Comparison of ENCODE assay signal across 1 cellular context in genomic region chr17:143785-144281, GRCh38.
TF ChIP-seq lines count a peak whose summit lies in the region.

No MANE protein-coding gene starts in this region.

TF ChIP-seq in HepG2, 621 proteins besides CTCF, POLR2A, EP300 and RAD21 (continued from another document and continues in another):
- TF ChIP-seq HBP1 (CRISPR knock-in tag; IDR thresholded peaks at IDR 0.05; ENCODE audit: low read depth) (0 out of 2 replicates have a peak, but pooled peaks have one; percentile 32), MED1 (CRISPR knock-in tag; IDR thresholded peaks at IDR 0.05) (no peak; the same call in 1 of the 2 replicates), ZMYM4 (CRISPR knock-in tag; IDR thresholded peaks at IDR 0.05) (peak; percentile 54), HNRNPLL (IDR thresholded peaks at IDR 0.05; ENCODE audit: low read depth, low read length, poor library complexity, severe bottlenecking) (peak; percentile 16), ZNF768 (CRISPR knock-in tag; IDR thresholded peaks at IDR 0.05) (peak; percentile 16; the same call in 1 of the 2 replicates), SYNCRIP (IDR thresholded peaks at IDR 0.05; ENCODE audit: insufficient read depth, low read depth, low read length) (no peak), ZFP91 (CRISPR knock-in tag; IDR thresholded peaks at IDR 0.05; ENCODE audit: borderline replicate concordance) (peak; percentile 50), TEAD3 (CRISPR knock-in tag; optimal IDR thresholded peaks at IDR 0.05; ENCODE audit: borderline replicate concordance) (peak; percentile 70), HDAC6 (IDR thresholded peaks at IDR 0.05; ENCODE audit: low read depth, low read length) (no peak), ZNF816 (CRISPR knock-in tag; IDR thresholded peaks at IDR 0.05; ENCODE audit: borderline replicate concordance) (no peak), ZNF263 (CRISPR knock-in tag; IDR thresholded peaks at IDR 0.05) (0 out of 2 replicates have a peak, but pooled peaks have one; percentile 11), ZBTB43 (CRISPR knock-in tag; conservative IDR thresholded peaks at IDR 0.05) (no peak), PHF8 (CRISPR knock-in tag; IDR thresholded peaks at IDR 0.05) (0 out of 2 replicates have a peak, but pooled peaks have one; percentile 24), KDM5B (CRISPR knock-in tag; IDR thresholded peaks at IDR 0.05; ENCODE audit: borderline replicate concordance) (peak; percentile 28; the same call in 1 of the 2 replicates), ZFP62 (CRISPR knock-in tag; IDR thresholded peaks at IDR 0.05) (no peak), ZFY (CRISPR knock-in tag; IDR thresholded peaks at IDR 0.05) (peak; percentile 14; the same call in 1 of the 2 replicates), ZNF614 (CRISPR knock-in tag; IDR thresholded peaks at IDR 0.05; ENCODE audit: borderline replicate concordance) (0 out of 2 replicates have a peak, but pooled peaks have one; percentile 29), ZNF615 (CRISPR knock-in tag; IDR thresholded peaks at IDR 0.05; ENCODE audit: borderline replicate concordance) (no peak), MAX (IDR thresholded peaks at IDR 0.05) (peak; percentile 84), RORA (CRISPR knock-in tag; IDR thresholded peaks at IDR 0.05) (no peak), KMT2A (CRISPR knock-in tag; IDR thresholded peaks at IDR 0.05) (no peak), ZFX (CRISPR knock-in tag; IDR thresholded peaks at IDR 0.05; ENCODE audit: low read depth) (peak; percentile 43; the same call in 1 of the 2 replicates), ZNF570 (CRISPR knock-in tag; IDR thresholded peaks at IDR 0.05; ENCODE audit: borderline replicate concordance) (no peak), ZNF598 (CRISPR knock-in tag; IDR thresholded peaks at IDR 0.05; ENCODE audit: borderline replicate concordance) (peak; percentile 60; the same call in 1 of the 2 replicates), THAP7 (CRISPR knock-in tag; IDR thresholded peaks at IDR 0.05) (0 out of 2 replicates have a peak, but pooled peaks have one; percentile 36), IRF2 (CRISPR knock-in tag; IDR thresholded peaks at IDR 0.05) (peak; percentile 55; the same call in 1 of the 2 replicates), ARID5B (CRISPR knock-in tag; IDR thresholded peaks at IDR 0.05) (peak; percentile 41; the same call in 1 of the 2 replicates), ZNF687 (CRISPR knock-in tag; IDR thresholded peaks at IDR 0.05) (peak; percentile 80), ZNF331 (CRISPR knock-in tag; IDR thresholded peaks at IDR 0.05) (peak; percentile 58; the same call in 1 of the 2 replicates), ARID4A (CRISPR knock-in tag; IDR thresholded peaks at IDR 0.05; ENCODE audit: borderline replicate concordance) (peak; percentile 32; the same call in 1 of the 2 replicates), ERF (CRISPR knock-in tag; IDR thresholded peaks at IDR 0.05) (0 out of 2 replicates have a peak, but pooled peaks have one; percentile 32), ZBTB46 (CRISPR knock-in tag; IDR thresholded peaks at IDR 0.05; ENCODE audit: borderline replicate concordance) (no peak), GABPB1 (CRISPR knock-in tag; IDR thresholded peaks at IDR 0.05) (peak; percentile 45; the same call in 1 of the 2 replicates), ZNF362 (CRISPR knock-in tag; IDR thresholded peaks at IDR 0.05; ENCODE audit: borderline replicate concordance) (peak; percentile 61; the same call in 1 of the 2 replicates), IKZF4 (CRISPR knock-in tag; IDR thresholded peaks at IDR 0.05; ENCODE audit: borderline replicate concordance, low read depth, not compliant biosample characterization) (peak; percentile 59), TGIF2 (CRISPR knock-in tag; IDR thresholded peaks at IDR 0.05) (no peak), MEIS2 (CRISPR knock-in tag; IDR thresholded peaks at IDR 0.05) (no peak)
